ENCODE assay signal across 19 cellular contexts in genomic region chr15:56837281-56837680, GRCh38.
DNase-seq lines count a peak whose midpoint lies in the region; ATAC-seq, FAIRE-seq and TF ChIP-seq lines count a peak whose summit lies in the region.
"Had no signal": no experiment of that assay in that cellular context is flagged by ENCODE, and none has a peak within 500 bp of the region (broad histone marks: within the 10 kb centered on the region; RNA-seq: fewer than 3 reads in every experiment).

No MANE protein-coding gene starts in this region.

- DNase-seq in GM19239 (ENCODE audit: insufficient read length, low spot score) (no peak), fibroblast of peridontal ligament (ENCODE audit: extremely low read depth) (peak; percentile 71), osteocyte (ENCODE audit: extremely low spot score, unreplicated experiment) (no peak), NCI-H1436 treated with DMSO at 0.1 percent for 48 hours (lab: John Stamatoyannopoulos, UW) (no peak)
- no peak for DNase-seq in effector CD4-positive, alpha-beta T cell
- no peak for DNase-seq in CD4-positive, alpha-beta memory T cell
- DNase-seq: activated CD4-positive, alpha-beta T cell treated with anti-CD3 and anti-CD28 coated beads for 36 hours; BE2C; dermis blood vessel endothelial cell; H7; MV-4-11; NCI-H2029 treated with DMSO at 0.1 percent for 48 hours; stimulated activated naive CD8-positive, alpha-beta T cell treated with anti-CD3 and anti-CD28 coated beads, Interleukin-15, amount 100 ng/mL, for 72 hours; transverse colon had no signal

- TF ChIP-seq CTCF in osteocyte (IDR thresholded peaks at IDR 0.05) = no peak

- no peaks in the 10 kb centered on the region for H3K9me3 ChIP-seq in CD4-positive, alpha-beta memory T cell (ENCODE audit: control insufficient read depth in 1 of 2, low read length in 2 of 2)
- H3K9me3 ChIP-seq: BE2C, transverse colon had no signal

- no peak overlapping the region for H3K4me3 ChIP-seq in CD4-positive, alpha-beta memory T cell (ENCODE audit: low read length in 2 of 2)
- H3K4me3 ChIP-seq: transverse colon had no signal

- peak; percentile 31 for FAIRE-seq in GM19239 (lab: Jason Lieb, UNC)
- FAIRE-seq: G401.6 had no signal

- H3K4me1 Mint-ChIP-seq in osteocyte (ENCODE audit: unreplicated experiment) = peaks cover 36% of the 10 kb centered on the region
- peaks cover 0 to 6% (median 3%) of the 10 kb centered on the region in 4 donors for H3K4me1 Mint-ChIP-seq in CD4-positive, alpha-beta memory T cell
- H3K4me1 Mint-ChIP-seq: stimulated activated naive CD8-positive, alpha-beta T cell treated with anti-CD3 and anti-CD28 coated beads, Interleukin-15, amount 100 ng/mL, for 72 hours had no signal

- no peaks in the 10 kb centered on the region for H3K36me3 ChIP-seq in CD4-positive, alpha-beta memory T cell (ENCODE audit: insufficient read depth, low read length)
- H3K36me3 ChIP-seq: BE2C, transverse colon had no signal

- H3K27ac ChIP-seq in CD4-positive, alpha-beta memory T cell (ENCODE audit: low read depth, low read length) = no peak overlapping the region
- H3K27ac ChIP-seq: transverse colon had no signal

- no peaks in the 10 kb centered on the region for H3K36me3 Mint-ChIP-seq in osteocyte (ENCODE audit: unreplicated experiment)
- H3K36me3 Mint-ChIP-seq in CD4-positive, alpha-beta memory T cell = no peaks in the 10 kb centered on the region
- H3K36me3 Mint-ChIP-seq: activated naive CD4-positive, alpha-beta T cell treated with anti-CD3 and anti-CD28 coated beads, Interleukin-2, amount 50 U/mL, for 72 hours had no signal

- CTCF ChIA-PET in CD4-positive, alpha-beta memory T cell (lab: Charles Lee; ENCODE audit: partially characterized antibody) = no interaction called here

- ATAC-seq in SK-N-SH treated with all-trans-retinoic acid at 6 μM for 48 hours = peak; percentile 86
- no peak for ATAC-seq in GM21526 (IDR thresholded peaks at IDR 0.05; ENCODE audit: low FRiP score, unreplicated experiment)
- ATAC-seq: activated CD4-positive, alpha-beta T cell treated with anti-CD3 and anti-CD28 coated beads for 36 hours; activated naive CD4-positive, alpha-beta T cell treated with anti-CD3 and anti-CD28 coated beads, Interleukin-2, amount 50 U/mL, for 72 hours; stimulated activated naive CD8-positive, alpha-beta T cell treated with anti-CD3 and anti-CD28 coated beads, Interleukin-15, amount 100 ng/mL, for 72 hours had no signal

- H3K4me3 Mint-ChIP-seq in osteocyte (ENCODE audit: unreplicated experiment) = no peak overlapping the region
- H3K4me3 Mint-ChIP-seq in CD4-positive, alpha-beta memory T cell = no peak overlapping the region
- H3K4me3 Mint-ChIP-seq: activated CD4-positive, alpha-beta T cell treated with anti-CD3 and anti-CD28 coated beads for 36 hours; activated T-helper 1 cell treated with anti-CD3 and anti-CD28 coated beads, Interleukin-12 subunit alpha, Interleukin-12 subunit beta, Interleukin-2, Interleukin-4 antibody, amounts not matched to agents 30 ng/mL and 10 ng/mL and 1 ng/mL, durations not matched to agents 14 hours and 24 hours and 36 hours; stimulated activated naive CD8-positive, alpha-beta T cell treated with anti-CD3 and anti-CD28 coated beads, Interleukin-15, amount 100 ng/mL, for 72 hours had no signal

- H3K4me1 ChIP-seq in CD4-positive, alpha-beta memory T cell (ENCODE audit: insufficient read depth, low read length) = no peaks in the 10 kb centered on the region

- no peaks in the 10 kb centered on the region for H3K27me3 ChIP-seq in CD4-positive, alpha-beta memory T cell (ENCODE audit: insufficient read depth, low read length)
- H3K27me3 ChIP-seq: BE2C, transverse colon had no signal

- no peaks in the 10 kb centered on the region for H3K27me3 Mint-ChIP-seq in osteocyte (ENCODE audit: unreplicated experiment)
- H3K27me3 Mint-ChIP-seq in CD4-positive, alpha-beta memory T cell = no peaks in the 10 kb centered on the region
- H3K27me3 Mint-ChIP-seq: activated CD4-positive, alpha-beta T cell treated with anti-CD3 and anti-CD28 coated beads for 36 hours; stimulated activated naive CD8-positive, alpha-beta T cell treated with anti-CD3 and anti-CD28 coated beads, Interleukin-15, amount 100 ng/mL, for 72 hours had no signal

- H3K27ac Mint-ChIP-seq in osteocyte (ENCODE audit: unreplicated experiment) = peak overlapping the region; percentile 35
- H3K27ac Mint-ChIP-seq in CD4-positive, alpha-beta memory T cell = no peak overlapping the region
- H3K27ac Mint-ChIP-seq: activated CD4-positive, alpha-beta T cell treated with anti-CD3 and anti-CD28 coated beads for 36 hours; activated naive CD4-positive, alpha-beta T cell treated with anti-CD3 and anti-CD28 coated beads, Interleukin-2, amount 50 U/mL, for 72 hours; activated T-helper 1 cell treated with anti-CD3 and anti-CD28 coated beads, Interleukin-12 subunit alpha, Interleukin-12 subunit beta, Interleukin-2, Interleukin-4 antibody, amounts not matched to agents 30 ng/mL and 10 ng/mL and 1 ng/mL, durations not matched to agents 14 hours and 24 hours and 36 hours; stimulated activated naive CD8-positive, alpha-beta T cell treated with anti-CD3 and anti-CD28 coated beads, Interleukin-15, amount 100 ng/mL, for 72 hours had no signal

- H3K9me3 Mint-ChIP-seq in osteocyte (ENCODE audit: unreplicated experiment) = no peaks in the 10 kb centered on the region
- peaks cover 0 to 2% (median 0%) of the 10 kb centered on the region in 8 donors for H3K9me3 Mint-ChIP-seq in CD4-positive, alpha-beta memory T cell
- H3K9me3 Mint-ChIP-seq: activated naive CD4-positive, alpha-beta T cell treated with anti-CD3 and anti-CD28 coated beads, Interleukin-2, amount 50 U/mL, for 72 hours; activated T-helper 1 cell treated with anti-CD3 and anti-CD28 coated beads, Interleukin-12 subunit alpha, Interleukin-12 subunit beta, Interleukin-2, Interleukin-4 antibody, amounts not matched to agents 30 ng/mL and 10 ng/mL and 1 ng/mL, durations not matched to agents 14 hours and 24 hours and 36 hours; stimulated activated naive CD8-positive, alpha-beta T cell treated with anti-CD3 and anti-CD28 coated beads, Interleukin-15, amount 100 ng/mL, for 72 hours had no signal

- POLR2A ChIA-PET in CD4-positive, alpha-beta memory T cell (lab: Charles Lee; ENCODE audit: partially characterized antibody) = no interaction called here

- intact Hi-C loops in CD4-positive, alpha-beta memory T cell (cut with micrococcal nuclease) = no loop called here

TF ChIP-seq in SK-N-SH treated with all-trans-retinoic acid at 6 μM for 48 hours, 23 proteins besides CTCF, POLR2A, EP300 and RAD21:
- no peak for TF ChIP-seq TCF4 (CRISPR knock-in tag; IDR thresholded peaks at IDR 0.05; ENCODE audit: borderline replicate concordance)
- TF ChIP-seq ISL1 (CRISPR knock-in tag; IDR thresholded peaks at IDR 0.05) = 0 out of 2 replicates have a peak, but pooled peaks have one; percentile 9
